In the genomic region with DNA sequence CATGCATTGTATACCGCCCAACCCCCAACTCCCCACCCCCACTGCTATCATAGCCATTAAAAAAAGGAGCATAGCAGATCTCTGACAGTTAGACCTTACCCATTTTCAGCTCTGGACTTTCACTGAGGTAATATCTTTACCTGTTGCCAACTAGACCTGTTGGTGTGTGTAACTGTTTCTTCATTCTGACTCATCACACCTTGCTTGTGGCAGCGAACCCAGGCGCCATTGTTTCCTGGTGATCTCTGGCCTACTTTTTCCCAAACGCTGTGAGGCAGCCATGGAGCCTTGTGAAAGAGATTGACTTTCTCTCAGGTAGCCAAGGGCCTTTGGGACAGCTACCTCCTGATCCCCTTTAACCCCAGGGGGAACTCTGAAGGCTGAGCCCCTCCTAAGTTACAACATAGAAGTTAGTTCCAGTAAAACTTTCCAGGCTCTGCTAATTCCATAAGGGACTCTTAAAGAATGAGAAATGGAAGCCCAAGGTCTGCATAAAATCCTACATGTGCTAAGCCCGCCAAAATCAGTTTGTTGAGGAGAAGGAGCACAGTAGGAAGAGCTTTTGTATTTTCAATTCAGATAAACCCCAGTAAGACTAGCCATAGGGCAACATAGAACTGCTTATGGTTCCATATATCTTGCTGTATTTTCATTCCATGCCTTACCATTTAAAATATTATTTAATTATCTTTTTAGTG, we compare ENCODE assay signal across 1 cellular context.
TF ChIP-seq lines count a peak whose summit lies in the region.

No MANE protein-coding gene starts in this region.

TF ChIP-seq in WTC11, 78 proteins besides CTCF, POLR2A, EP300 and RAD21:
- TF ChIP-seq ZBTB21 (CRISPR knock-in tag; IDR thresholded peaks at IDR 0.05; ENCODE audit: borderline replicate concordance) (no peak), ZNF121 (CRISPR knock-in tag; IDR thresholded peaks at IDR 0.05) (no peak), ZNF416 (CRISPR knock-in tag; IDR thresholded peaks at IDR 0.05) (no peak), PRRX2 (CRISPR knock-in tag; IDR thresholded peaks at IDR 0.05) (no peak), ZNF396 (CRISPR knock-in tag; IDR thresholded peaks at IDR 0.05; ENCODE audit: borderline replicate concordance) (no peak), ZNF219 (CRISPR knock-in tag; IDR thresholded peaks at IDR 0.05; ENCODE audit: borderline replicate concordance) (no peak), JUN (CRISPR knock-in tag; IDR thresholded peaks at IDR 0.05) (no peak)
- TF ChIP-seq, protein P1, sequence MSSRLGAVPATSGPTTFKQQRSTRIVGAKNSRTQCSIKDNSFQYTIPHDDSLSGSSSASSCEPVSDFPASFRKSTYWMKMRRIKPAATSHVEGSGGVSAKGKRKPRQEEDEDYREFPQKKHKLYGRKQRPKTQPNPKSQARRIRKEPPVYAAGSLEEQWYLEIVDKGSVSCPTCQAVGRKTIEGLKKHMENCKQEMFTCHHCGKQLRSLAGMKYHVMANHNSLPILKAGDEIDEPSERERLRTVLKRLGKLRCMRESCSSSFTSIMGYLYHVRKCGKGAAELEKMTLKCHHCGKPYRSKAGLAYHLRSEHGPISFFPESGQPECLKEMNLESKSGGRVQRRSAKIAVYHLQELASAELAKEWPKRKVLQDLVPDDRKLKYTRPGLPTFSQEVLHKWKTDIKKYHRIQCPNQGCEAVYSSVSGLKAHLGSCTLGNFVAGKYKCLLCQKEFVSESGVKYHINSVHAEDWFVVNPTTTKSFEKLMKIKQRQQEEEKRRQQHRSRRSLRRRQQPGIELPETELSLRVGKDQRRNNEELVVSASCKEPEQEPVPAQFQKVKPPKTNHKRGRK (CRISPR knock-in tag; IDR thresholded peaks at IDR 0.05; ENCODE audit: borderline replicate concordance), result no peak
- TF ChIP-seq, protein P2, sequence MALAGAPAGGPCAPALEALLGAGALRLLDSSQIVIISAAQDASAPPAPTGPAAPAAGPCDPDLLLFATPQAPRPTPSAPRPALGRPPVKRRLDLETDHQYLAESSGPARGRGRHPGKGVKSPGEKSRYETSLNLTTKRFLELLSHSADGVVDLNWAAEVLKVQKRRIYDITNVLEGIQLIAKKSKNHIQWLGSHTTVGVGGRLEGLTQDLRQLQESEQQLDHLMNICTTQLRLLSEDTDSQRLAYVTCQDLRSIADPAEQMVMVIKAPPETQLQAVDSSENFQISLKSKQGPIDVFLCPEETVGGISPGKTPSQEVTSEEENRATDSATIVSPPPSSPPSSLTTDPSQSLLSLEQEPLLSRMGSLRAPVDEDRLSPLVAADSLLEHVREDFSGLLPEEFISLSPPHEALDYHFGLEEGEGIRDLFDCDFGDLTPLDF (CRISPR knock-in tag; IDR thresholded peaks at IDR 0.05), result no peak
- TF ChIP-seq, protein P3, sequence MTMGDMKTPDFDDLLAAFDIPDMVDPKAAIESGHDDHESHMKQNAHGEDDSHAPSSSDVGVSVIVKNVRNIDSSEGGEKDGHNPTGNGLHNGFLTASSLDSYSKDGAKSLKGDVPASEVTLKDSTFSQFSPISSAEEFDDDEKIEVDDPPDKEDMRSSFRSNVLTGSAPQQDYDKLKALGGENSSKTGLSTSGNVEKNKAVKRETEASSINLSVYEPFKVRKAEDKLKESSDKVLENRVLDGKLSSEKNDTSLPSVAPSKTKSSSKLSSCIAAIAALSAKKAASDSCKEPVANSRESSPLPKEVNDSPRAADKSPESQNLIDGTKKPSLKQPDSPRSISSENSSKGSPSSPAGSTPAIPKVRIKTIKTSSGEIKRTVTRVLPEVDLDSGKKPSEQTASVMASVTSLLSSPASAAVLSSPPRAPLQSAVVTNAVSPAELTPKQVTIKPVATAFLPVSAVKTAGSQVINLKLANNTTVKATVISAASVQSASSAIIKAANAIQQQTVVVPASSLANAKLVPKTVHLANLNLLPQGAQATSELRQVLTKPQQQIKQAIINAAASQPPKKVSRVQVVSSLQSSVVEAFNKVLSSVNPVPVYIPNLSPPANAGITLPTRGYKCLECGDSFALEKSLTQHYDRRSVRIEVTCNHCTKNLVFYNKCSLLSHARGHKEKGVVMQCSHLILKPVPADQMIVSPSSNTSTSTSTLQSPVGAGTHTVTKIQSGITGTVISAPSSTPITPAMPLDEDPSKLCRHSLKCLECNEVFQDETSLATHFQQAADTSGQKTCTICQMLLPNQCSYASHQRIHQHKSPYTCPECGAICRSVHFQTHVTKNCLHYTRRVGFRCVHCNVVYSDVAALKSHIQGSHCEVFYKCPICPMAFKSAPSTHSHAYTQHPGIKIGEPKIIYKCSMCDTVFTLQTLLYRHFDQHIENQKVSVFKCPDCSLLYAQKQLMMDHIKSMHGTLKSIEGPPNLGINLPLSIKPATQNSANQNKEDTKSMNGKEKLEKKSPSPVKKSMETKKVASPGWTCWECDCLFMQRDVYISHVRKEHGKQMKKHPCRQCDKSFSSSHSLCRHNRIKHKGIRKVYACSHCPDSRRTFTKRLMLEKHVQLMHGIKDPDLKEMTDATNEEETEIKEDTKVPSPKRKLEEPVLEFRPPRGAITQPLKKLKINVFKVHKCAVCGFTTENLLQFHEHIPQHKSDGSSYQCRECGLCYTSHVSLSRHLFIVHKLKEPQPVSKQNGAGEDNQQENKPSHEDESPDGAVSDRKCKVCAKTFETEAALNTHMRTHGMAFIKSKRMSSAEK (CRISPR knock-in tag; IDR thresholded peaks at IDR 0.05; ENCODE audit: borderline replicate concordance), result no peak
